ENCODE assay signal across 17 cellular contexts in genomic region chr1:3368711-3369436, GRCh38.
DNase-seq lines count a peak whose midpoint lies in the region; ATAC-seq and TF ChIP-seq lines count a peak whose summit lies in the region.
"Had no signal": no experiment of that assay in that cellular context is flagged by ENCODE, and none has a peak within 500 bp of the region (broad histone marks: within the 10 kb centered on the region; RNA-seq: fewer than 3 reads in every experiment).

No MANE protein-coding gene starts in this region.

- H3K36me3 ChIP-seq in SJCRH30 (no peaks in the 10 kb centered on the region), rectal smooth muscle tissue (ENCODE audit: control insufficient read depth, insufficient read depth, low read length) (no peaks in the 10 kb centered on the region)

- peak overlapping the region; percentile 92 for H3K27ac ChIP-seq in SJCRH30
- H3K27ac ChIP-seq in rectal smooth muscle tissue (ENCODE audit: low read depth, low read length) = peak overlapping the region; percentile 68

- peaks cover 3 to 8% of the 10 kb centered on the region in 2 donors for H3K27me3 Mint-ChIP-seq in effector memory CD8-positive, alpha-beta T cell
- peaks cover 29 to 32% of the 10 kb centered on the region in 2 donors for H3K27me3 Mint-ChIP-seq in natural killer cell (ENCODE audit: low read depth in 2 of 2)

- intact Hi-C loops in natural killer cell (cut with micrococcal nuclease) = no loop called here

- H3K4me1 ChIP-seq in SJCRH30 (peaks cover 49% of the 10 kb centered on the region), rectal smooth muscle tissue (ENCODE audit: control insufficient read depth, insufficient read depth, low read length) (peaks cover 10% of the 10 kb centered on the region)

- H3K27me3 ChIP-seq in SJCRH30 = peaks cover 7% of the 10 kb centered on the region
- no peaks in the 10 kb centered on the region for H3K27me3 ChIP-seq in rectal smooth muscle tissue (ENCODE audit: control insufficient read depth, insufficient read depth, low read length)

- H3K9ac ChIP-seq in rectal smooth muscle tissue (ENCODE audit: low read length) = no peak overlapping the region

- no peak for TF ChIP-seq CTCF in natural killer cell (IDR thresholded peaks at IDR 0.05)

- ATAC-seq in effector memory CD8-positive, alpha-beta T cell (replicated peaks) = no peak
- ATAC-seq in natural killer cell = no peak

- peak; percentile 13 for DNase-seq in A172 (ENCODE audit: low spot score)
- DNase-seq in SJCRH30 = no peak
- DNase-seq in fibroblast of the conjunctiva (ENCODE audit: low read depth) = peak; percentile 22
- no peak for DNase-seq in effector memory CD8-positive, alpha-beta T cell
- DNase-seq in NOMO-1 (lab: John Stamatoyannopoulos, UW; ENCODE audit: unreplicated experiment in 2 of 2) = no peak
- DNase-seq in activated naive CD4-positive, alpha-beta T cell (lab: John Stamatoyannopoulos, UW) = no peak
- DNase-seq in natural killer cell = no peak
- DNase-seq: activated naive CD4-positive, alpha-beta T cell treated with anti-CD3 and anti-CD28 coated beads for 36 hours; Calu3; immature natural killer cell; Karpas-422; NCI-H510A treated with DMSO at 0.1 percent for 48 hours; RPMI8226; T-helper 9 cell had no signal

- H3K27ac Mint-ChIP-seq in effector memory CD8-positive, alpha-beta T cell = no peak overlapping the region
- H3K27ac Mint-ChIP-seq in natural killer cell = no peak overlapping the region
- H3K27ac Mint-ChIP-seq: activated naive CD4-positive, alpha-beta T cell treated with anti-CD3 and anti-CD28 coated beads for 36 hours; immature natural killer cell; type B pancreatic cell had no signal

- no peaks in the 10 kb centered on the region for H3K9me3 ChIP-seq in SJCRH30 (replicated peaks)

- no peak overlapping the region for H3K4me3 Mint-ChIP-seq in effector memory CD8-positive, alpha-beta T cell
- no peak overlapping the region for H3K4me3 Mint-ChIP-seq in natural killer cell
- H3K4me3 Mint-ChIP-seq: activated naive CD4-positive, alpha-beta T cell treated with anti-CD3 and anti-CD28 coated beads for 36 hours; immature natural killer cell; type B pancreatic cell had no signal

- peaks cover 12 to 26% of the 10 kb centered on the region in 2 donors for H3K4me1 Mint-ChIP-seq in effector memory CD8-positive, alpha-beta T cell (ENCODE audit: low read depth in 2 of 2)
- H3K4me1 Mint-ChIP-seq in natural killer cell = peaks cover 9 to 41% of the 10 kb centered on the region in 2 donors

- H3K36me3 Mint-ChIP-seq in effector memory CD8-positive, alpha-beta T cell (ENCODE audit: insufficient read depth) = peaks cover 6% of the 10 kb centered on the region
- H3K36me3 Mint-ChIP-seq in natural killer cell = no peaks in the 10 kb centered on the region
- H3K36me3 Mint-ChIP-seq: type B pancreatic cell had no signal

- H3K4me3 ChIP-seq in SJCRH30 (peak overlapping the region; percentile 3; the same call in 1 of the 2 replicates), rectal smooth muscle tissue (ENCODE audit: low read length) (no peak overlapping the region)
- H3K4me3 ChIP-seq: skin epidermis had no signal

- H3K9me3 Mint-ChIP-seq in effector memory CD8-positive, alpha-beta T cell = peaks cover 5 to 21% of the 10 kb centered on the region in 2 donors
- peaks cover 4 to 6% of the 10 kb centered on the region in 2 donors for H3K9me3 Mint-ChIP-seq in natural killer cell
- H3K9me3 Mint-ChIP-seq: activated naive CD4-positive, alpha-beta T cell treated with anti-CD3 and anti-CD28 coated beads for 36 hours; immature natural killer cell; type B pancreatic cell had no signal

Comparison
In these comparisons a context has a peak if more than half of its experiments do, and no peak if none do; other contexts are left out.
1. DNase-seq: peak in A172 (single experiment) and fibroblast of the conjunctiva (single experiment); none in SJCRH30 (0 of 2), effector memory CD8-positive, alpha-beta T cell (0 of 3), NOMO-1 (0 of 2), activated naive CD4-positive, alpha-beta T cell (0 of 4) and natural killer cell (single experiment).